Comparison of ENCODE assay signal across 28 cellular contexts in the genomic region with DNA sequence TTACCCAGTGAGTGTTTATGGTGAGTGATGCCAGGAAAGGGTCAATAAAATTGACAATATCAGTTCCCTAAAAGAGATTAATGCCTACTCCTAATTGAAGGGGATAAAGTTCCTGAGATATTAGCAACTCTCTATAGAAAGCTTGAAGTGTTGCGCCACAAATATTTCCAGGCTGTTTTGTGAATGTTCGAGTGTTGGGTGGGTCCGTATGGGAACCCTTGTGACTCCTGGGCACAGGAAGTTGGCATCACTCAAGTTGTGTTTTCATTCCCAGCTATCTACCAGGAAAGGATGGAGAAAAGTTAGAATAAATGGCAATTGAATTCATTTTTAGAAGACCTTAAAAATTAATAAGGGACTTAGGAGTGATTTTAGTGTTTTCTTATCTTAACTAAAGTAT.
"Had no signal": no experiment of that assay in that cellular context is flagged by ENCODE, and none has a peak within 500 bp of the region (broad histone marks: within the 10 kb centered on the region; RNA-seq: fewer than 3 reads in every experiment).

No MANE protein-coding gene starts in this region.

- H3K27me3 ChIP-seq: heart left ventricle, pancreas, sigmoid colon, spleen, thyroid gland, transverse colon, upper lobe of left lung had no signal

- H3K9me3 Mint-ChIP-seq: stimulated activated naive CD8-positive, alpha-beta T cell treated with anti-CD3 and anti-CD28 coated beads, Interleukin-15, amount 100 ng/mL, for 72 hours had no signal

- H3K27me3 Mint-ChIP-seq: natural killer cell treated with Interleukin-12 subunit alpha and Interleukin-12 subunit beta and Interleukin-15 and Interleukin-18, amount 100 ng/mL, for 72 hours; stimulated activated memory B cell treated with anti-CD40 and anti-IgM and Interleukin-4, amounts not matched to agents 10 μg/mL and 1 μg/mL and 100 μg/mL, for 72 hours; stimulated activated naive CD8-positive, alpha-beta T cell treated with anti-CD3 and anti-CD28 coated beads, Interleukin-15, amount 100 ng/mL, for 72 hours had no signal

- H3K36me3 ChIP-seq: heart left ventricle, left ventricle myocardium inferior, pancreas, prostate gland, sigmoid colon, spleen, thyroid gland, transverse colon, upper lobe of left lung had no signal

- H3K9me3 ChIP-seq: heart left ventricle, left ventricle myocardium inferior, mucosa of descending colon, pancreas, prostate gland, sigmoid colon, spleen, thyroid gland, transverse colon, upper lobe of left lung had no signal

- H3K4me3 Mint-ChIP-seq: immature natural killer cell; naive thymus-derived CD4-positive, alpha-beta T cell; natural killer cell treated with Interleukin-12 subunit alpha and Interleukin-12 subunit beta and Interleukin-15 and Interleukin-18, amount 100 ng/mL, for 72 hours; stimulated activated memory B cell treated with anti-CD40 and anti-IgM and Interleukin-4, amounts not matched to agents 10 μg/mL and 1 μg/mL and 100 μg/mL, for 72 hours; stimulated activated naive CD8-positive, alpha-beta T cell treated with anti-CD3 and anti-CD28 coated beads, Interleukin-15, amount 100 ng/mL, for 72 hours had no signal

- H3K27ac Mint-ChIP-seq: immature natural killer cell; naive thymus-derived CD4-positive, alpha-beta T cell; natural killer cell treated with Interleukin-12 subunit alpha and Interleukin-12 subunit beta and Interleukin-15 and Interleukin-18, amount 100 ng/mL, for 72 hours; stimulated activated memory B cell treated with anti-CD40 and anti-IgM and Interleukin-4, amounts not matched to agents 10 μg/mL and 1 μg/mL and 100 μg/mL, for 72 hours; stimulated activated naive CD8-positive, alpha-beta T cell treated with anti-CD3 and anti-CD28 coated beads, Interleukin-15, amount 100 ng/mL, for 72 hours had no signal

- H3K36me3 Mint-ChIP-seq: immature natural killer cell; naive thymus-derived CD4-positive, alpha-beta T cell; natural killer cell treated with Interleukin-12 subunit alpha and Interleukin-12 subunit beta and Interleukin-15 and Interleukin-18, amount 100 ng/mL, for 72 hours; stimulated activated memory B cell treated with anti-CD40 and anti-IgM and Interleukin-4, amounts not matched to agents 10 μg/mL and 1 μg/mL and 100 μg/mL, for 72 hours had no signal

- H3K4me3 ChIP-seq: heart left ventricle, left ventricle myocardium inferior, lung, mucosa of descending colon, pancreas, prostate gland, sigmoid colon, spleen, thyroid gland, transverse colon, upper lobe of left lung had no signal

- H3K27ac ChIP-seq: left ventricle myocardium inferior, pancreas, prostate gland, sigmoid colon, spleen, thyroid gland, transverse colon, upper lobe of left lung had no signal

- H3K4me1 ChIP-seq: left ventricle myocardium inferior, pancreas, prostate gland, sigmoid colon, spleen, thyroid gland, transverse colon, upper lobe of left lung had no signal

- H3K4me1 Mint-ChIP-seq: immature natural killer cell; naive thymus-derived CD4-positive, alpha-beta T cell; stimulated activated memory B cell treated with anti-CD40 and anti-IgM and Interleukin-4, amounts not matched to agents 10 μg/mL and 1 μg/mL and 100 μg/mL, for 72 hours; stimulated activated naive CD8-positive, alpha-beta T cell treated with anti-CD3 and anti-CD28 coated beads, Interleukin-15, amount 100 ng/mL, for 72 hours had no signal

- DNase-seq: heart left ventricle; hypothalamus; immature natural killer cell; kidney; left colon; left ventricle myocardium inferior; midbrain; mucosa of descending colon; naive thymus-derived CD4-positive, alpha-beta T cell; pancreas; posterior cingulate gyrus; retina; right cardiac atrium; sigmoid colon; small intestine; spleen; stimulated activated CD4-positive, alpha-beta T cell treated with anti-CD3 and anti-CD28 coated beads, Interleukin-4, amount 100 ng/mL, for 4 hours; stimulated activated CD8-positive, alpha-beta memory T cell treated with anti-CD3 and anti-CD28 coated beads, Interleukin-4, amount 100 ng/mL, for 48 hours; stimulated activated naive CD4-positive, alpha-beta T cell treated with Interleukin-2 at 50 U/mL for 16 hours; stimulated activated naive CD8-positive, alpha-beta T cell treated with anti-CD3 and anti-CD28 coated beads, Interleukin-15, amount 100 ng/mL, for 72 hours; substantia nigra; thyroid gland; transverse colon had no signal
